In genomic region chr10:107418411-107418810, GRCh38 we compare ENCODE assay signal across 18 cellular contexts.
A peak's percentile ranks its signal among the peaks of the same experiment; 100 is the strongest.
DNase-seq lines count a peak whose midpoint lies in the region; ATAC-seq, FAIRE-seq and TF ChIP-seq lines count a peak whose summit lies in the region.
"Had no signal": no experiment of that assay in that cellular context is flagged by ENCODE, and none has a peak within 500 bp of the region (broad histone marks: within the 10 kb centered on the region; RNA-seq: fewer than 3 reads in every experiment).

No MANE protein-coding gene starts in this region.

- no peaks in the 10 kb centered on the region for H3K9me3 ChIP-seq in lower lobe of right lung
- H3K9me3 ChIP-seq: ascending aorta, colonic mucosa, transverse colon had no signal

- DNase-seq in GM12891 (ENCODE audit: insufficient read length, low spot score): no peak
- peak; percentile 19 for DNase-seq in GM20000 (ENCODE audit: low spot score)
- DNase-seq in OCI-M1 (lab: John Stamatoyannopoulos, UW): peak; percentile 38
- no peak for DNase-seq in lower lobe of right lung
- DNase-seq in SHP77 treated with DMSO at 0.1 percent for 48 hours (lab: John Stamatoyannopoulos, UW): no peak
- DNase-seq: activated CD8-positive, alpha-beta T cell treated with anti-CD3 and anti-CD28 coated beads for 36 hours; colonic mucosa; erythroblast; IMR-90; NCI-H1105 treated with DMSO at 0.1 percent for 48 hours; PC-9; stimulated activated CD4-positive, alpha-beta T cell treated with anti-CD3 and anti-CD28 coated beads, Interleukin-4, amount 100 ng/mL, for 24 hours; transverse colon had no signal

- TF ChIP-seq POLR2A in GM12891 (IDR thresholded peaks at IDR 0.05; ENCODE audit: low read depth, low read length): no peak

- no peaks in the 10 kb centered on the region for H3K27me3 ChIP-seq in lower lobe of right lung (ENCODE audit: low read depth)
- H3K27me3 ChIP-seq: ascending aorta, colonic mucosa, transverse colon had no signal

- ATAC-seq in HG03159 (IDR thresholded peaks at IDR 0.05; ENCODE audit: unreplicated experiment) (peak; percentile 64), lower lobe of right lung (no peak), HG02763 (IDR thresholded peaks at IDR 0.05; ENCODE audit: unreplicated experiment) (no peak), HG02973 (IDR thresholded peaks at IDR 0.05; ENCODE audit: unreplicated experiment) (no peak)
- ATAC-seq: activated CD8-positive, alpha-beta T cell treated with anti-CD3 and anti-CD28 coated beads for 36 hours had no signal

- H3K36me3 ChIP-seq in lower lobe of right lung: no peaks in the 10 kb centered on the region
- H3K36me3 ChIP-seq: ascending aorta, colonic mucosa, transverse colon had no signal

- intact Hi-C loops in lower lobe of right lung (cut with DNase I): no loop called here

- H3K4me3 ChIP-seq in lower lobe of right lung: no peak overlapping the region
- H3K4me3 ChIP-seq: ascending aorta, colonic mucosa, PC-9, transverse colon had no signal

- no peak for TF ChIP-seq CTCF in GM20000 (IDR thresholded peaks at IDR 0.05; ENCODE audit: extremely low read depth, missing control alignments)
- no peak for TF ChIP-seq CTCF in lower lobe of right lung (IDR thresholded peaks at IDR 0.05)

- no peak overlapping the region for H3K27ac ChIP-seq in lower lobe of right lung
- H3K27ac ChIP-seq: ascending aorta, colonic mucosa, PC-9, transverse colon had no signal

- FAIRE-seq in GM12891 (lab: Jason Lieb, UNC): peak; percentile 62
- FAIRE-seq: islet of Langerhans had no signal

- no peaks in the 10 kb centered on the region for H3K4me1 ChIP-seq in lower lobe of right lung
- H3K4me1 ChIP-seq: ascending aorta, colonic mucosa, transverse colon had no signal

TF ChIP-seq in GM12891, 5 proteins besides CTCF, POLR2A, EP300 and RAD21:
- TF ChIP-seq TAF1 (IDR thresholded peaks at IDR 0.05; ENCODE audit: low read depth, low read length) (no peak; the same call in 1 of the 2 replicates), SPI1 (IDR thresholded peaks at IDR 0.05; ENCODE audit: low read depth, low read length) (no peak), PAX5 (IDR thresholded peaks at IDR 0.05; ENCODE audit: insufficient read depth, low read length, severe bottlenecking) (no peak), POLR2AphosphoS5 (IDR thresholded peaks at IDR 0.05; ENCODE audit: low read depth, low read length) (no peak), POU2F2 (IDR thresholded peaks at IDR 0.05; ENCODE audit: low read depth, low read length) (no peak)

Comparison
In these comparisons a context has a peak if more than half of its experiments do, and no peak if none do; other contexts are left out.
1. DNase-seq: peak in GM20000 (single experiment) and OCI-M1 (single experiment); none in GM12891 (single experiment), lower lobe of right lung (single experiment) and SHP77 treated with DMSO at 0.1 percent for 48 hours (single experiment).